Comparison of ENCODE assay signal across 4 cellular contexts in the genomic region with DNA sequence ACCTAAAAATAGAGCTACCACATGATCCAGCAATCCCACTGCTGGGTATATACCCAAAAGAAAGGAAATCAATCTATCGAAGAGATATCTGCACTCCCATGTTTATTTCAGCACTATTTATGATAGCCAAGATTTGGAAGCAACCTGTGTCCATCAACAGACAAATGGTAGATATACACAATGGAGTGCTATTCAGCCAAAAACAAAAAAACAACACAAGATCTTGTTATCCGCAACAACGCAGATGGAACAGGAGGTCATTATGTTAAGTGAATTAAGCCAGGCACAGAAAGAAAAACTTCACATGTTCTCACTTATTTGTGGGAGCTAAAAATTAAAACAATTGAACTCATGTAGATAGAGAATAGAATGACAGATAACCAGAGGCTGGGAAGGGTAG. TPM values are rescaled to one million over a fixed set of nuclear protein-coding genes. Genes with fewer than 3 reads are reported as not detected.
"Had no signal": no experiment of that assay in that cellular context is flagged by ENCODE, and none has a peak within 500 bp of the region (broad histone marks: within the 10 kb centered on the region; RNA-seq: fewer than 3 reads in every experiment).

No MANE protein-coding gene starts in this region.

RNA-seq across cellular contexts. Expression of gene TCP11, which starts 2.9 kb away (rescaled TPM):
- total RNA-seq: GM23248, GM23338, H1, H9 had no signal
